1 cellular context compared by ENCODE assay signal in the genomic region with DNA sequence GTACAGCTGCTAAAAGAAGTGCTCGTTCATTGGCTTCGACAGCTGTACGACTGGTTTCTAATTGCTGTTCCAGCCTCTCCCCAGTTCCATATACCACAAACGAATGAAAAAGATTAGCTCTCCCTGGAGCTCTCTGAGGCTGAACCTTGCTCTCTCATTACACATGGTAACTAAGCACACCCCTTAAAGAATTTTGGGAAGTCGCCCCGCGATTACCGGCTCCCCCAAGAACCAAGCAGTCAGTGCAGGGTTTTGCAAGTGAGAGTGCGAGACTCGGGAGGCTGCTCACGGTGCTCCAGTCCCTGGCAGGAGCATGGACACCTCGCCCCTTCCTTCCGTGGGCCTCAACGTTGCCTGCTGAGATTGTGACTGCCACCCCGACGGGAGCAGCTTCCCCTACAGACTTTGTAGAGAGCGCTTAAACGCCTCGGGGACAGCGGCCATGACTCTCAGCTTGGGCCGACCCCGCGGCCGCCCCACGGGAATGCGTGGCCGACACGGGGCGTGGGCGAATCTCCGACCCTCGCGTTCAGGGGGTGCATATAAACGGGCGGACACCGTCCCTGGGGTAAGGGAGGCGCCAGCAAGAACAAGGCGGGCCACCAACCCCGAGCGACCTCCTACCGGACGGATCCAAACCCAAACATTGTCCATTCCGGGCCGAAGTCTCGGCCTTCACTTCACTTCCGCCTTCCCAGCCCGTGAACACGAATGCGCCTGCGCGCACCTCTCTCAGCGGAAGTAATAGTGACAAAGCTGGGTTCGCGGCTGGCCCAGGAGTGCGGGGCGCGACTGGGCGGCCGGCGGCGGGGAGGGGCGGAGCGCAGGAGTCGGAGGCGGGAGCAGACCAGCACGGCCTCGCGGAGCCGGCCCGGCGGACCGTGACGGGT.
TF ChIP-seq lines count a peak whose summit lies in the region.

A gene with protein sequence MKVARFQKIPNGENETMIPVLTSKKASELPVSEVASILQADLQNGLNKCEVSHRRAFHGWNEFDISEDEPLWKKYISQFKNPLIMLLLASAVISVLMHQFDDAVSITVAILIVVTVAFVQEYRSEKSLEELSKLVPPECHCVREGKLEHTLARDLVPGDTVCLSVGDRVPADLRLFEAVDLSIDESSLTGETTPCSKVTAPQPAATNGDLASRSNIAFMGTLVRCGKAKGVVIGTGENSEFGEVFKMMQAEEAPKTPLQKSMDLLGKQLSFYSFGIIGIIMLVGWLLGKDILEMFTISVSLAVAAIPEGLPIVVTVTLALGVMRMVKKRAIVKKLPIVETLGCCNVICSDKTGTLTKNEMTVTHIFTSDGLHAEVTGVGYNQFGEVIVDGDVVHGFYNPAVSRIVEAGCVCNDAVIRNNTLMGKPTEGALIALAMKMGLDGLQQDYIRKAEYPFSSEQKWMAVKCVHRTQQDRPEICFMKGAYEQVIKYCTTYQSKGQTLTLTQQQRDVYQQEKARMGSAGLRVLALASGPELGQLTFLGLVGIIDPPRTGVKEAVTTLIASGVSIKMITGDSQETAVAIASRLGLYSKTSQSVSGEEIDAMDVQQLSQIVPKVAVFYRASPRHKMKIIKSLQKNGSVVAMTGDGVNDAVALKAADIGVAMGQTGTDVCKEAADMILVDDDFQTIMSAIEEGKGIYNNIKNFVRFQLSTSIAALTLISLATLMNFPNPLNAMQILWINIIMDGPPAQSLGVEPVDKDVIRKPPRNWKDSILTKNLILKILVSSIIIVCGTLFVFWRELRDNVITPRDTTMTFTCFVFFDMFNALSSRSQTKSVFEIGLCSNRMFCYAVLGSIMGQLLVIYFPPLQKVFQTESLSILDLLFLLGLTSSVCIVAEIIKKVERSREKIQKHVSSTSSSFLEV (plus strand): TSS at position 845 of the 890 bp plus-strand sequence. CDS start 686 bp downstream, outside the sequence.

TF ChIP-seq in K562, 482 proteins besides CTCF, POLR2A, EP300 and RAD21 (continued from another document and continues in another):
- TF ChIP-seq, protein P1, sequence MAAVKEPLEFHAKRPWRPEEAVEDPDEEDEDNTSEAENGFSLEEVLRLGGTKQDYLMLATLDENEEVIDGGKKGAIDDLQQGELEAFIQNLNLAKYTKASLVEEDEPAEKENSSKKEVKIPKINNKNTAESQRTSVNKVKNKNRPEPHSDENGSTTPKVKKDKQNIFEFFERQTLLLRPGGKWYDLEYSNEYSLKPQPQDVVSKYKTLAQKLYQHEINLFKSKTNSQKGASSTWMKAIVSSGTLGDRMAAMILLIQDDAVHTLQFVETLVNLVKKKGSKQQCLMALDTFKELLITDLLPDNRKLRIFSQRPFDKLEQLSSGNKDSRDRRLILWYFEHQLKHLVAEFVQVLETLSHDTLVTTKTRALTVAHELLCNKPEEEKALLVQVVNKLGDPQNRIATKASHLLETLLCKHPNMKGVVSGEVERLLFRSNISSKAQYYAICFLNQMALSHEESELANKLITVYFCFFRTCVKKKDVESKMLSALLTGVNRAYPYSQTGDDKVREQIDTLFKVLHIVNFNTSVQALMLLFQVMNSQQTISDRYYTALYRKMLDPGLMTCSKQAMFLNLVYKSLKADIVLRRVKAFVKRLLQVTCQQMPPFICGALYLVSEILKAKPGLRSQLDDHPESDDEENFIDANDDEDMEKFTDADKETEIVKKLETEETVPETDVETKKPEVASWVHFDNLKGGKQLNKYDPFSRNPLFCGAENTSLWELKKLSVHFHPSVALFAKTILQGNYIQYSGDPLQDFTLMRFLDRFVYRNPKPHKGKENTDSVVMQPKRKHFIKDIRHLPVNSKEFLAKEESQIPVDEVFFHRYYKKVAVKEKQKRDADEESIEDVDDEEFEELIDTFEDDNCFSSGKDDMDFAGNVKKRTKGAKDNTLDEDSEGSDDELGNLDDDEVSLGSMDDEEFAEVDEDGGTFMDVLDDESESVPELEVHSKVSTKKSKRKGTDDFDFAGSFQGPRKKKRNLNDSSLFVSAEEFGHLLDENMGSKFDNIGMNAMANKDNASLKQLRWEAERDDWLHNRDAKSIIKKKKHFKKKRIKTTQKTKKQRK (IDR thresholded peaks at IDR 0.05; ENCODE audit: borderline replicate concordance, low read depth, low read length): no peak
- TF ChIP-seq, protein P2, sequence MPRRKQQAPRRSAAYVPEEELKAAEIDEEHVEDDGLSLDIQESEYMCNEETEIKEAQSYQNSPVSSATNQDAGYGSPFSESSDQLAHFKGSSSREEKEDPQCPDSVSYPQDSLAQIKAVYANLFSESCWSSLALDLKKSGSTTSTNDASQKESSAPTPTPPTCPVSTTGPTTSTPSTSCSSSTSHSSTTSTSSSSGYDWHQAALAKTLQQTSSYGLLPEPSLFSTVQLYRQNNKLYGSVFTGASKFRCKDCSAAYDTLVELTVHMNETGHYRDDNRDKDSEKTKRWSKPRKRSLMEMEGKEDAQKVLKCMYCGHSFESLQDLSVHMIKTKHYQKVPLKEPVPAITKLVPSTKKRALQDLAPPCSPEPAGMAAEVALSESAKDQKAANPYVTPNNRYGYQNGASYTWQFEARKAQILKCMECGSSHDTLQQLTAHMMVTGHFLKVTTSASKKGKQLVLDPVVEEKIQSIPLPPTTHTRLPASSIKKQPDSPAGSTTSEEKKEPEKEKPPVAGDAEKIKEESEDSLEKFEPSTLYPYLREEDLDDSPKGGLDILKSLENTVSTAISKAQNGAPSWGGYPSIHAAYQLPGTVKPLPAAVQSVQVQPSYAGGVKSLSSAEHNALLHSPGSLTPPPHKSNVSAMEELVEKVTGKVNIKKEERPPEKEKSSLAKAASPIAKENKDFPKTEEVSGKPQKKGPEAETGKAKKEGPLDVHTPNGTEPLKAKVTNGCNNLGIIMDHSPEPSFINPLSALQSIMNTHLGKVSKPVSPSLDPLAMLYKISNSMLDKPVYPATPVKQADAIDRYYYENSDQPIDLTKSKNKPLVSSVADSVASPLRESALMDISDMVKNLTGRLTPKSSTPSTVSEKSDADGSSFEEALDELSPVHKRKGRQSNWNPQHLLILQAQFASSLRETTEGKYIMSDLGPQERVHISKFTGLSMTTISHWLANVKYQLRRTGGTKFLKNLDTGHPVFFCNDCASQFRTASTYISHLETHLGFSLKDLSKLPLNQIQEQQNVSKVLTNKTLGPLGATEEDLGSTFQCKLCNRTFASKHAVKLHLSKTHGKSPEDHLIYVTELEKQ (CRISPR knock-in tag; IDR thresholded peaks at IDR 0.05): no peak
- TF ChIP-seq ZNF431 (CRISPR knock-in tag; IDR thresholded peaks at IDR 0.05): no peak
- TF ChIP-seq BRD9 (IDR thresholded peaks at IDR 0.05; ENCODE audit: low read depth, partially characterized antibody): no peak
- no peak for TF ChIP-seq RHOXF2B (CRISPR knock-in tag; conservative IDR thresholded peaks at IDR 0.05)
- no peak for TF ChIP-seq SMAD1 (IDR thresholded peaks at IDR 0.05; ENCODE audit: low read depth, low read length, partially characterized antibody)
- TF ChIP-seq, protein P3, sequence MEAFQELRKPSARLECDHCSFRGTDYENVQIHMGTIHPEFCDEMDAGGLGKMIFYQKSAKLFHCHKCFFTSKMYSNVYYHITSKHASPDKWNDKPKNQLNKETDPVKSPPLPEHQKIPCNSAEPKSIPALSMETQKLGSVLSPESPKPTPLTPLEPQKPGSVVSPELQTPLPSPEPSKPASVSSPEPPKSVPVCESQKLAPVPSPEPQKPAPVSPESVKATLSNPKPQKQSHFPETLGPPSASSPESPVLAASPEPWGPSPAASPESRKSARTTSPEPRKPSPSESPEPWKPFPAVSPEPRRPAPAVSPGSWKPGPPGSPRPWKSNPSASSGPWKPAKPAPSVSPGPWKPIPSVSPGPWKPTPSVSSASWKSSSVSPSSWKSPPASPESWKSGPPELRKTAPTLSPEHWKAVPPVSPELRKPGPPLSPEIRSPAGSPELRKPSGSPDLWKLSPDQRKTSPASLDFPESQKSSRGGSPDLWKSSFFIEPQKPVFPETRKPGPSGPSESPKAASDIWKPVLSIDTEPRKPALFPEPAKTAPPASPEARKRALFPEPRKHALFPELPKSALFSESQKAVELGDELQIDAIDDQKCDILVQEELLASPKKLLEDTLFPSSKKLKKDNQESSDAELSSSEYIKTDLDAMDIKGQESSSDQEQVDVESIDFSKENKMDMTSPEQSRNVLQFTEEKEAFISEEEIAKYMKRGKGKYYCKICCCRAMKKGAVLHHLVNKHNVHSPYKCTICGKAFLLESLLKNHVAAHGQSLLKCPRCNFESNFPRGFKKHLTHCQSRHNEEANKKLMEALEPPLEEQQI (IDR thresholded peaks at IDR 0.05): no peak
- TF ChIP-seq EP400 (IDR thresholded peaks at IDR 0.05): peak; percentile 82
- TF ChIP-seq ZNF217 (CRISPR knock-in tag; IDR thresholded peaks at IDR 0.05): no peak
- no peak for TF ChIP-seq RCOR1 (IDR thresholded peaks at IDR 0.05; ENCODE audit: borderline replicate concordance in 1 of 2, low read depth in 2 of 2, low read length in 2 of 2)
- no peak for TF ChIP-seq DIDO1 (tag; IDR thresholded peaks at IDR 0.05; ENCODE audit: low read depth)
- no peak for TF ChIP-seq ZNF124 (CRISPR knock-in tag; IDR thresholded peaks at IDR 0.05)
- TF ChIP-seq TAF7 (tag; IDR thresholded peaks at IDR 0.05): no peak; the same call in 1 of the 2 replicates
- TF ChIP-seq FOXA3 (CRISPR knock-in tag; conservative IDR thresholded peaks at IDR 0.05 in 1 of 2, IDR thresholded peaks at IDR 0.05 in 1 of 2): no peak
- no peak for TF ChIP-seq ZNF445 (CRISPR knock-in tag; IDR thresholded peaks at IDR 0.05; ENCODE audit: low read depth)
- no peak for TF ChIP-seq ZNF384 (IDR thresholded peaks at IDR 0.05; ENCODE audit: low read depth, low read length)
- TF ChIP-seq ZNF764 (CRISPR knock-in tag; IDR thresholded peaks at IDR 0.05; ENCODE audit: low read depth): no peak
- no peak for TF ChIP-seq BDP1 (IDR thresholded peaks at IDR 0.05; ENCODE audit: insufficient read depth, insufficient read length)
- TF ChIP-seq CHD4 (IDR thresholded peaks at IDR 0.05; ENCODE audit: insufficient read depth, insufficient replicate concordance, low read depth, low read length, poor library complexity, severe bottlenecking): no peak
- no peak for TF ChIP-seq RFX1 (IDR thresholded peaks at IDR 0.05)
- TF ChIP-seq ZBED1 (IDR thresholded peaks at IDR 0.05): no peak
- no peak for TF ChIP-seq ZNF121 (CRISPR knock-in tag; conservative IDR thresholded peaks at IDR 0.05)
- peak; percentile 71 for TF ChIP-seq ZBTB17 (CRISPR knock-in tag; IDR thresholded peaks at IDR 0.05)
- TF ChIP-seq, protein P4, sequence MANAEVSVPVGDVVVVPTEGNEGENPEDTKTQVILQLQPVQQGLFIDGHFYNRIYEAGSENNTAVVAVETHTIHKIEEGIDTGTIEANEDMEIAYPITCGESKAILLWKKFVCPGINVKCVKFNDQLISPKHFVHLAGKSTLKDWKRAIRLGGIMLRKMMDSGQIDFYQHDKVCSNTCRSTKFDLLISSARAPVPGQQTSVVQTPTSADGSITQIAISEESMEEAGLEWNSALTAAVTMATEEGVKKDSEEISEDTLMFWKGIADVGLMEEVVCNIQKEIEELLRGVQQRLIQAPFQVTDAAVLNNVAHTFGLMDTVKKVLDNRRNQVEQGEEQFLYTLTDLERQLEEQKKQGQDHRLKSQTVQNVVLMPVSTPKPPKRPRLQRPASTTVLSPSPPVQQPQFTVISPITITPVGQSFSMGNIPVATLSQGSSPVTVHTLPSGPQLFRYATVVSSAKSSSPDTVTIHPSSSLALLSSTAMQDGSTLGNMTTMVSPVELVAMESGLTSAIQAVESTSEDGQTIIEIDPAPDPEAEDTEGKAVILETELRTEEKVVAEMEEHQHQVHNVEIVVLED (CRISPR knock-in tag; IDR thresholded peaks at IDR 0.05): no peak
- TF ChIP-seq ZNF354B (CRISPR knock-in tag; IDR thresholded peaks at IDR 0.05): no peak
- TF ChIP-seq ZC3H4 (CRISPR knock-in tag; IDR thresholded peaks at IDR 0.05; ENCODE audit: borderline replicate concordance): peak; percentile 96; the same call in 1 of the 2 replicates
- TF ChIP-seq ILK (tag; IDR thresholded peaks at IDR 0.05; ENCODE audit: borderline replicate concordance, low read depth): no peak
- peak; percentile 84 for TF ChIP-seq ZNF224 (CRISPR knock-in tag; IDR thresholded peaks at IDR 0.05)
- TF ChIP-seq SOX6 (IDR thresholded peaks at IDR 0.05): no peak
- TF ChIP-seq, protein P5, sequence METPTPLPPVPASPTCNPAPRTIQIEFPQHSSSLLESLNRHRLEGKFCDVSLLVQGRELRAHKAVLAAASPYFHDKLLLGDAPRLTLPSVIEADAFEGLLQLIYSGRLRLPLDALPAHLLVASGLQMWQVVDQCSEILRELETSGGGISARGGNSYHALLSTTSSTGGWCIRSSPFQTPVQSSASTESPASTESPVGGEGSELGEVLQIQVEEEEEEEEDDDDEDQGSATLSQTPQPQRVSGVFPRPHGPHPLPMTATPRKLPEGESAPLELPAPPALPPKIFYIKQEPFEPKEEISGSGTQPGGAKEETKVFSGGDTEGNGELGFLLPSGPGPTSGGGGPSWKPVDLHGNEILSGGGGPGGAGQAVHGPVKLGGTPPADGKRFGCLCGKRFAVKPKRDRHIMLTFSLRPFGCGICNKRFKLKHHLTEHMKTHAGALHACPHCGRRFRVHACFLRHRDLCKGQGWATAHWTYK (CRISPR knock-in tag; IDR thresholded peaks at IDR 0.05): peak; percentile 54; the same call in 1 of the 2 replicates
- TF ChIP-seq, protein P6, sequence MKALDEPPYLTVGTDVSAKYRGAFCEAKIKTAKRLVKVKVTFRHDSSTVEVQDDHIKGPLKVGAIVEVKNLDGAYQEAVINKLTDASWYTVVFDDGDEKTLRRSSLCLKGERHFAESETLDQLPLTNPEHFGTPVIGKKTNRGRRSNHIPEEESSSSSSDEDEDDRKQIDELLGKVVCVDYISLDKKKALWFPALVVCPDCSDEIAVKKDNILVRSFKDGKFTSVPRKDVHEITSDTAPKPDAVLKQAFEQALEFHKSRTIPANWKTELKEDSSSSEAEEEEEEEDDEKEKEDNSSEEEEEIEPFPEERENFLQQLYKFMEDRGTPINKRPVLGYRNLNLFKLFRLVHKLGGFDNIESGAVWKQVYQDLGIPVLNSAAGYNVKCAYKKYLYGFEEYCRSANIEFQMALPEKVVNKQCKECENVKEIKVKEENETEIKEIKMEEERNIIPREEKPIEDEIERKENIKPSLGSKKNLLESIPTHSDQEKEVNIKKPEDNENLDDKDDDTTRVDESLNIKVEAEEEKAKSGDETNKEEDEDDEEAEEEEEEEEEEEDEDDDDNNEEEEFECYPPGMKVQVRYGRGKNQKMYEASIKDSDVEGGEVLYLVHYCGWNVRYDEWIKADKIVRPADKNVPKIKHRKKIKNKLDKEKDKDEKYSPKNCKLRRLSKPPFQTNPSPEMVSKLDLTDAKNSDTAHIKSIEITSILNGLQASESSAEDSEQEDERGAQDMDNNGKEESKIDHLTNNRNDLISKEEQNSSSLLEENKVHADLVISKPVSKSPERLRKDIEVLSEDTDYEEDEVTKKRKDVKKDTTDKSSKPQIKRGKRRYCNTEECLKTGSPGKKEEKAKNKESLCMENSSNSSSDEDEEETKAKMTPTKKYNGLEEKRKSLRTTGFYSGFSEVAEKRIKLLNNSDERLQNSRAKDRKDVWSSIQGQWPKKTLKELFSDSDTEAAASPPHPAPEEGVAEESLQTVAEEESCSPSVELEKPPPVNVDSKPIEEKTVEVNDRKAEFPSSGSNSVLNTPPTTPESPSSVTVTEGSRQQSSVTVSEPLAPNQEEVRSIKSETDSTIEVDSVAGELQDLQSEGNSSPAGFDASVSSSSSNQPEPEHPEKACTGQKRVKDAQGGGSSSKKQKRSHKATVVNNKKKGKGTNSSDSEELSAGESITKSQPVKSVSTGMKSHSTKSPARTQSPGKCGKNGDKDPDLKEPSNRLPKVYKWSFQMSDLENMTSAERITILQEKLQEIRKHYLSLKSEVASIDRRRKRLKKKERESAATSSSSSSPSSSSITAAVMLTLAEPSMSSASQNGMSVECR (CRISPR knock-in tag; IDR thresholded peaks at IDR 0.05): peak; percentile 52
- TF ChIP-seq FIP1L1 (IDR thresholded peaks at IDR 0.05; ENCODE audit: low read depth, low read length, poor library complexity, severe bottlenecking): peak; percentile 23
- 0 out of 2 replicates have a peak, but pooled peaks have one; percentile 56 for TF ChIP-seq BRD4 (IDR thresholded peaks at IDR 0.05)
- no peak for TF ChIP-seq CBX5 (IDR thresholded peaks at IDR 0.05; ENCODE audit: borderline replicate concordance, low read depth)
